Comparison of ENCODE assay signal across 16 cellular contexts in genomic region chr18:427005-427404, GRCh38.
DNase-seq lines count a peak whose midpoint lies in the region; ATAC-seq and TF ChIP-seq lines count a peak whose summit lies in the region.
"Had no signal": no experiment of that assay in that cellular context is flagged by ENCODE, and none has a peak within 500 bp of the region (broad histone marks: within the 10 kb centered on the region; RNA-seq: fewer than 3 reads in every experiment).

No MANE protein-coding gene starts in this region.

- H3K4me2 ChIP-seq in smooth muscle cell = peak overlapping the region; percentile 18

- WGBS in smooth muscle cell (ENCODE audit: low lambda C conversion rate) = 43% methylated on average over 8 of the region's 8 CpGs

- peaks cover under 1% of the 10 kb centered on the region for H3K4me1 ChIP-seq in smooth muscle cell (ENCODE audit: low read depth)

- peak overlapping the region; percentile 22 for H3K27ac ChIP-seq in smooth muscle cell (ENCODE audit: low read depth)
- H3K27ac ChIP-seq: upper lobe of left lung had no signal

- H2AFZ ChIP-seq in smooth muscle cell (ENCODE audit: low read depth) = no peak overlapping the region

- no peak overlapping the region for H3K4me3 ChIP-seq in fibroblast of villous mesenchyme (ENCODE audit: low read depth, low read length)
- no peak overlapping the region for H3K4me3 ChIP-seq in smooth muscle cell
- H3K4me3 ChIP-seq: lung, upper lobe of left lung had no signal

- H3K36me3 ChIP-seq in smooth muscle cell (ENCODE audit: low read depth) = no peaks in the 10 kb centered on the region
- H3K36me3 ChIP-seq: upper lobe of left lung had no signal

- H3K9ac ChIP-seq in smooth muscle cell (ENCODE audit: low read depth) = no peak overlapping the region

- H3F3A ChIP-seq in smooth muscle cell (ENCODE audit: low read depth) = peaks cover 3% of the 10 kb centered on the region

- no peaks in the 10 kb centered on the region for H3K27me3 ChIP-seq in smooth muscle cell (ENCODE audit: low read depth)
- H3K27me3 ChIP-seq: upper lobe of left lung had no signal

- no peaks in the 10 kb centered on the region for H3K9me3 ChIP-seq in smooth muscle cell (replicated peaks; ENCODE audit: low read depth)
- H3K9me3 ChIP-seq: upper lobe of left lung had no signal

- intact Hi-C loops in left ventricle myocardium superior (cut with micrococcal nuclease) = no loop called here
- intact Hi-C loops in cardiac septum (cut with DNase I) = no loop called here

- ATAC-seq in left ventricle myocardium superior = peak; percentile 61
- no peak for ATAC-seq in GM21825 (IDR thresholded peaks at IDR 0.05; ENCODE audit: unreplicated experiment)
- ATAC-seq: activated T-cell treated with anti-CD3 and anti-CD28 coated beads, Interleukin-2, amount 50 U/mL, for 4 hours had no signal

- H3K79me2 ChIP-seq in smooth muscle cell (ENCODE audit: low read depth) = no peaks in the 10 kb centered on the region

- DNase-seq in left ventricle myocardium superior = no peak
- no peak for DNase-seq in cardiac septum (ENCODE audit: low spot score)
- DNase-seq in RPMI7951 (ENCODE audit: low read depth) = peak; percentile 93
- DNase-seq in fibroblast of villous mesenchyme (ENCODE audit: low read depth) = peak; percentile 67
- no peak for DNase-seq in smooth muscle cell (lab: John Stamatoyannopoulos, UW; ENCODE audit: unreplicated experiment)
- DNase-seq in NCI-H2171 treated with DMSO at 0.1 percent for 48 hours (lab: John Stamatoyannopoulos, UW) = no peak
- DNase-seq in activated effector memory CD4-positive, alpha-beta T cell treated with Interleukin-2 at 50 U/mL for 16 hours = no peak
- DNase-seq: activated T-cell treated with anti-CD3 and anti-CD28 coated beads, Interleukin-2, amount 50 U/mL, for 4 hours; CD4-positive, CD25-positive, alpha-beta regulatory T cell; glutamatergic neuron; H9; Kasumi-1; NCI-H345; upper lobe of left lung had no signal

- no peak for TF ChIP-seq CTCF in fibroblast of villous mesenchyme (IDR thresholded peaks at IDR 0.05; ENCODE audit: insufficient read depth, low read depth, low read length)
- no peak for TF ChIP-seq CTCF in smooth muscle cell (IDR thresholded peaks at IDR 0.05; ENCODE audit: borderline replicate concordance, insufficient read depth, poor library complexity, severe bottlenecking)

- H4K20me1 ChIP-seq in smooth muscle cell (ENCODE audit: low read depth) = no peaks in the 10 kb centered on the region

Comparison
In these comparisons a context has a peak if more than half of its experiments do, and no peak if none do; other contexts are left out.
1. DNase-seq: peak in RPMI7951 (single experiment) and fibroblast of villous mesenchyme (single experiment); none in left ventricle myocardium superior (single experiment), cardiac septum (single experiment), smooth muscle cell (single experiment), NCI-H2171 treated with DMSO at 0.1 percent for 48 hours (single experiment) and activated effector memory CD4-positive, alpha-beta T cell treated with Interleukin-2 at 50 U/mL for 16 hours (single experiment).